Comparison of ENCODE assay signal across 11 cellular contexts in the genomic region with DNA sequence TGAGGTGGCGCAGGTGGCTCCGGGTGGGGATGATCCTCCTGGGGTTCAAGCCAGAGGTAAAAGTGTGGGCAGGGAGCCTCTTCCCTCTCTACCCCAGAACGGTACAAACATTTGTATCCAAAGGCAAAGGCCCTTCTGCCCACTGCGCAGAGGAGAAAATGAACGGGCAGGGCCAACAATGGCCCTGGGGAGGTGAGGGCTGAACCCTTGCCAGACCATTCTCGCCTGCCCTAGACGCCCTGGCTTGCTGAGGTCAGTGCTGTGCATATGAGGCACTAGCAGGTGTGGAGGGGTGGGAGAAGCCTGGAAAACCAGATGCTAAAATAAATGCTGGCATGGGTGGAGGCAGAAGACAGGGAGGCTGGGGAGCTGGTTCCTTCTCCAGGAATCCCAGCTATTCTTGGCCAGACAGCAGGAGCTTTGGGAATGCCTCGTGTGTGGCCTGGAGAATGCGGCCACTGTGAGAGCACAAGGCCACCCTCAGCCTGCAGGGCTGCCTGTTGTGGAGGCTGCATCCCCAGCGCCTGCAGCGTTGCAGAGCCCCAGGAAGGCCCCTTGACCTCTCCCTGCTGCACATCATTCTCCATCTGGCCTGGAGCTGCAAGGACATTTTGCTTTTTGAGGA. TPM values are rescaled to one million over a fixed set of nuclear protein-coding genes. Genes with fewer than 3 reads are reported as not detected.
DNase-seq lines count a peak whose midpoint lies in the region; ATAC-seq and TF ChIP-seq lines count a peak whose summit lies in the region.
"Had no signal": no experiment of that assay in that cellular context is flagged by ENCODE, and none has a peak within 500 bp of the region (broad histone marks: within the 10 kb centered on the region; RNA-seq: fewer than 3 reads in every experiment).

No MANE protein-coding gene starts in this region.

- DNase-seq in EH (ENCODE audit: low read depth): peak; percentile 60
- DNase-seq in NB4 (ENCODE audit: low read depth): no peak
- DNase-seq in dorsolateral prefrontal cortex: no peak
- DNase-seq in neural crest cell (ENCODE audit: low read depth, low spot score): no peak
- no peak for DNase-seq in NCI-H1092 treated with DMSO at 0.1 percent for 48 hours (lab: John Stamatoyannopoulos, UW)
- no peak for DNase-seq in ecto neural progenitor cell (ENCODE audit: low spot score)

- ATAC-seq in HG03280 (IDR thresholded peaks at IDR 0.05; ENCODE audit: unreplicated experiment) (no peak), GM18511 (IDR thresholded peaks at IDR 0.05; ENCODE audit: unreplicated experiment) (no peak)

- H3K9me3 Mint-ChIP-seq in neural crest cell: no peaks in the 10 kb centered on the region

- no peaks in the 10 kb centered on the region for H3K27me3 ChIP-seq in dorsolateral prefrontal cortex
- H3K27me3 ChIP-seq: suprapubic skin had no signal

- H3K4me3 Mint-ChIP-seq in neural crest cell: peak overlapping the region; percentile 89

- H3K4me3 ChIP-seq in NB4 (ENCODE audit: low read depth, low read length): peak overlapping the region; percentile 56
- peak overlapping the region in 37 of 59 donors; percentile 44 to 85 (median 72) for H3K4me3 ChIP-seq in dorsolateral prefrontal cortex

- TF ChIP-seq CTCF in NB4 (IDR thresholded peaks at IDR 0.05; ENCODE audit: low read depth, low read length) (no peak), dorsolateral prefrontal cortex (IDR thresholded peaks at IDR 0.05 in 54 of 56, conservative IDR thresholded peaks at IDR 0.05 in 2 of 56; ENCODE audit: low read depth in 1 of 56, partially characterized antibody in 56 of 56) (no peak), neural crest cell (conservative IDR thresholded peaks at IDR 0.05) (no peak)

- H3K36me3 Mint-ChIP-seq in neural crest cell (ENCODE audit: low read depth): no peaks in the 10 kb centered on the region

- peaks cover 30% of the 10 kb centered on the region for H3K4me1 Mint-ChIP-seq in neural crest cell

- no peaks in the 10 kb centered on the region for H3K27me3 Mint-ChIP-seq in neural crest cell (ENCODE audit: low read depth)

- intact Hi-C loops in dorsolateral prefrontal cortex (cut with DNase I): loop anchor here (2.0 to 10.0 kb wide), 2 partner anchors 40 to 80 kb away; no protein-coding TSS in a partner anchor

- peak overlapping the region; percentile 43 for H3K27ac Mint-ChIP-seq in neural crest cell (ENCODE audit: unreplicated experiment)

- peak overlapping the region in 40 of 59 donors; percentile 21 to 92 (median 78) for H3K27ac ChIP-seq in dorsolateral prefrontal cortex
- H3K27ac ChIP-seq: suprapubic skin had no signal

- no peak for TF ChIP-seq POLR2A in NB4 (IDR thresholded peaks at IDR 0.05; ENCODE audit: extremely low read depth, insufficient read length)

RNA-seq across cellular contexts. Expression of gene C17orf50, which starts 4.5 kb away (rescaled TPM):
- total RNA-seq in dorsolateral prefrontal cortex (1 to 10 TPM in 1 of 120 experiments, under 1 TPM in 14, not detected in 105; 0.46 to 1.0 (median 0.71) TPM), neural crest cell (0.23 TPM in 1 of 2 replicates, not detected in the other)
- total RNA-seq: esophagus mucosa, liver, suprapubic skin had no signal

RNA-seq across cellular contexts. Expression of gene GAS2L2, which starts 12.2 kb away (rescaled TPM):
- 1 to 10 TPM in 93 of 120 experiments, under 1 TPM in 27; 0.32 to 2.8 (median 1.3) TPM for total RNA-seq in dorsolateral prefrontal cortex
- total RNA-seq in neural crest cell: 0.12 and 0.16 TPM in 2 replicates
- total RNA-seq: esophagus mucosa, liver had no signal

RNA-seq across cellular contexts. Expression of gene MMP28, which starts 30.2 kb away (rescaled TPM):
- total RNA-seq in dorsolateral prefrontal cortex (10 to 100 TPM in 90 of 120 experiments, 1 to 10 TPM in 30; 4.7 to 30.2 (median 13.2) TPM), neural crest cell (0.68 and 0.71 TPM in 2 replicates)

RNA-seq across cellular contexts. Expression of gene RASL10B, which starts 33.8 kb away (rescaled TPM):
- total RNA-seq in dorsolateral prefrontal cortex (10 to 100 TPM in 119 of 120 experiments, 1 to 10 TPM in 1; 9.0 to 65.6 (median 36.0) TPM), neural crest cell (31.7 and 33.8 TPM in 2 replicates)

RNA-seq across cellular contexts. Expression of gene TAF15, which starts 44.1 kb away (rescaled TPM):
- total RNA-seq in dorsolateral prefrontal cortex (100 to 1,000 TPM; 108 to 175 (median 146) TPM), neural crest cell (300 and 320 TPM in 2 replicates)
